In genomic region chr3:96192951-96193350, GRCh38 we compare ENCODE assay signal across 22 cellular contexts.
"Had no signal": no experiment of that assay in that cellular context is flagged by ENCODE, and none has a peak within 500 bp of the region (broad histone marks: within the 10 kb centered on the region; RNA-seq: fewer than 3 reads in every experiment).

No MANE protein-coding gene starts in this region.

- H3K36me3 ChIP-seq: cardiac muscle cell, left lung, right atrium auricular region, tibial nerve, uterus had no signal

- H3K27me3 ChIP-seq: cardiac muscle cell, left lung, right atrium auricular region, tibial nerve, uterus had no signal

- H3K27ac ChIP-seq: cardiac muscle cell, epithelial cell of prostate, left lung, right atrium auricular region, tibial nerve, uterus had no signal

- H3K9me3 ChIP-seq: left lung, right atrium auricular region, tibial nerve, uterus had no signal

- H3K4me1 ChIP-seq: left lung, right atrium auricular region, tibial nerve, uterus had no signal

- H3K4me3 ChIP-seq: cardiac muscle cell, left lung, right atrium auricular region, tibial nerve, uterus had no signal

- DNase-seq: activated CD4-positive, alpha-beta memory T cell treated with anti-CD3 and anti-CD28 coated beads for 36 hours; activated CD4-positive, alpha-beta T cell treated with anti-CD3 and anti-CD28 coated beads for 36 hours; activated naive CD4-positive, alpha-beta T cell; activated naive CD8-positive, alpha-beta T cell treated with anti-CD3 and anti-CD28 coated beads for 36 hours; amniotic stem cell; effector memory CD8-positive, alpha-beta T cell; foreskin fibroblast; hippocampal formation; islet precursor cell; left lung; mammary epithelial cell; nephron progenitor cell; occipital lobe; stimulated activated CD4-positive, alpha-beta T cell treated with anti-CD3 and anti-CD28 coated beads, Interleukin-2, amount 100 ng/mL, for 24 hours; stimulated activated naive CD8-positive, alpha-beta T cell treated with anti-CD3 and anti-CD28 coated beads, Interleukin-15, Interleukin-2, amounts not matched to agents 100 U/mL and 50 U/mL, for 24 hours; substantia nigra; uterus had no signal

- ATAC-seq: activated CD4-positive, alpha-beta T cell treated with anti-CD3 and anti-CD28 coated beads for 36 hours; effector memory CD8-positive, alpha-beta T cell; left lung; stimulated activated naive CD8-positive, alpha-beta T cell treated with anti-CD3 and anti-CD28 coated beads, Interleukin-15, Interleukin-2, amounts not matched to agents 100 U/mL and 50 U/mL, for 24 hours; WTC11 had no signal
